Comparison of ENCODE assay signal across 8 cellular contexts in genomic region chr10:84264611-84265141, GRCh38. TPM values are rescaled to one million over a fixed set of nuclear protein-coding genes. Genes with fewer than 3 reads are reported as not detected.
DNase-seq lines count a peak whose midpoint lies in the region; ATAC-seq and TF ChIP-seq lines count a peak whose summit lies in the region.

No MANE protein-coding gene starts in this region.

- H3K4me3 ChIP-seq in BLaER1 (no peak overlapping the region), coronary artery (no peak overlapping the region), lower lobe of right lung (no peak overlapping the region)

- peaks cover 20% of the 10 kb centered on the region for H3K27me3 Mint-ChIP-seq in activated CD4-positive, alpha-beta T cell treated with anti-CD3 and anti-CD28 coated beads, Interleukin-2, amount 10 ng/mL, durations not matched to agents 24 days and 14 days

- H3K9me3 Mint-ChIP-seq in activated CD4-positive, alpha-beta T cell treated with anti-CD3 and anti-CD28 coated beads, Interleukin-2, amount 10 ng/mL, durations not matched to agents 24 days and 14 days: no peaks in the 10 kb centered on the region

- H3K27ac ChIP-seq in BLaER1: no peak overlapping the region
- H3K27ac ChIP-seq in coronary artery: no peak overlapping the region
- no peak overlapping the region for H3K27ac ChIP-seq in lower lobe of right lung

- H3K36me3 ChIP-seq in BLaER1: no peaks in the 10 kb centered on the region
- no peaks in the 10 kb centered on the region for H3K36me3 ChIP-seq in lower lobe of right lung

- no peak overlapping the region for H3K4me3 Mint-ChIP-seq in activated CD4-positive, alpha-beta T cell treated with anti-CD3 and anti-CD28 coated beads, Interleukin-2, amount 10 ng/mL, durations not matched to agents 24 days and 14 days

- no peaks in the 10 kb centered on the region for H3K9me3 ChIP-seq in BLaER1
- H3K9me3 ChIP-seq in lower lobe of right lung: no peaks in the 10 kb centered on the region

- no peaks in the 10 kb centered on the region for H4K20me1 ChIP-seq in BLaER1

- peak overlapping the region; percentile 7; the same call in 1 of the 2 replicates for H3K4me2 ChIP-seq in BLaER1

- DNase-seq in NCI-H446 treated with DMSO at 0.1 percent for 48 hours (lab: John Stamatoyannopoulos, UW) (peak; percentile 36), coronary artery (ENCODE audit: low spot score) (no peak), lower lobe of right lung (peak; percentile 70)
- peak; percentile 91 for DNase-seq in activated CD4-positive, alpha-beta T cell treated with anti-CD3 and anti-CD28 coated beads, Interleukin-2, amount 10 ng/mL, durations not matched to agents 24 days and 14 days
- peak; percentile 34 to 53 (median 44) for DNase-seq in stimulated activated CD4-positive, alpha-beta T cell treated with anti-CD3 and anti-CD28 coated beads, TNF-alpha, amount 100 ng/mL, for 48 hours (ENCODE audit: low read depth in 3 of 3)

- H3K27ac Mint-ChIP-seq in activated CD4-positive, alpha-beta T cell treated with anti-CD3 and anti-CD28 coated beads, Interleukin-2, amount 10 ng/mL, durations not matched to agents 24 days and 14 days: no peak overlapping the region

- H3K4me1 ChIP-seq in BLaER1: no peaks in the 10 kb centered on the region
- H3K4me1 ChIP-seq in lower lobe of right lung: peaks cover 14% of the 10 kb centered on the region

- H3K36me3 Mint-ChIP-seq in activated CD4-positive, alpha-beta T cell treated with anti-CD3 and anti-CD28 coated beads, Interleukin-2, amount 10 ng/mL, durations not matched to agents 24 days and 14 days (ENCODE audit: low read depth): no peaks in the 10 kb centered on the region

- no peaks in the 10 kb centered on the region for H3K27me3 ChIP-seq in BLaER1
- H3K27me3 ChIP-seq in lower lobe of right lung (ENCODE audit: low read depth): peaks cover 8% of the 10 kb centered on the region

- peaks cover 16% of the 10 kb centered on the region for H3K4me1 Mint-ChIP-seq in activated CD4-positive, alpha-beta T cell treated with anti-CD3 and anti-CD28 coated beads, Interleukin-2, amount 10 ng/mL, durations not matched to agents 24 days and 14 days

- ATAC-seq in GM19043 (IDR thresholded peaks at IDR 0.05; ENCODE audit: low read depth, unreplicated experiment) (peak; percentile 96), HG03159 (IDR thresholded peaks at IDR 0.05; ENCODE audit: unreplicated experiment) (peak; percentile 98), lower lobe of right lung (peak; percentile 85 to 93)

- TF ChIP-seq CTCF in coronary artery (IDR thresholded peaks at IDR 0.05) (peak; percentile 84), lower lobe of right lung (IDR thresholded peaks at IDR 0.05) (peak; percentile 90)

- intact Hi-C loops in activated CD4-positive, alpha-beta T cell treated with anti-CD3 and anti-CD28 coated beads, Interleukin-2, amount 10 ng/mL, durations not matched to agents 24 days and 14 days (cut with micrococcal nuclease): loop anchor here (1.0 to 5.0 kb wide), 3 partner anchors 43 to 273 kb away; no protein-coding TSS in a partner anchor
- intact Hi-C loops in lower lobe of right lung (cut with DNase I): loop anchor here (5.0 to 10.0 kb wide), 2 partner anchors 110 to 273 kb away; no protein-coding TSS in a partner anchor

- no peak overlapping the region for H3K9ac ChIP-seq in BLaER1

RNA-seq across cellular contexts. Expression of gene RGR, which starts 19.8 kb away (rescaled TPM):
- not detected in 2 replicates for total RNA-seq in activated CD4-positive, alpha-beta T cell treated with anti-CD3 and anti-CD28 coated beads, Interleukin-2, amount 10 ng/mL, durations not matched to agents 24 days and 14 days
- not detected for total RNA-seq in lower lobe of right lung

RNA-seq across cellular contexts. Expression of gene LRIT1, which starts 23.3 kb away (rescaled TPM):
- not detected in 2 replicates for total RNA-seq in activated CD4-positive, alpha-beta T cell treated with anti-CD3 and anti-CD28 coated beads, Interleukin-2, amount 10 ng/mL, durations not matched to agents 24 days and 14 days
- total RNA-seq in lower lobe of right lung: not detected

RNA-seq across cellular contexts. Expression of gene LRIT2, which starts 39.3 kb away (rescaled TPM):
- total RNA-seq in activated CD4-positive, alpha-beta T cell treated with anti-CD3 and anti-CD28 coated beads, Interleukin-2, amount 10 ng/mL, durations not matched to agents 24 days and 14 days: not detected in 2 replicates
- not detected for total RNA-seq in lower lobe of right lung
